16 cellular contexts compared by ENCODE assay signal in the genomic region with DNA sequence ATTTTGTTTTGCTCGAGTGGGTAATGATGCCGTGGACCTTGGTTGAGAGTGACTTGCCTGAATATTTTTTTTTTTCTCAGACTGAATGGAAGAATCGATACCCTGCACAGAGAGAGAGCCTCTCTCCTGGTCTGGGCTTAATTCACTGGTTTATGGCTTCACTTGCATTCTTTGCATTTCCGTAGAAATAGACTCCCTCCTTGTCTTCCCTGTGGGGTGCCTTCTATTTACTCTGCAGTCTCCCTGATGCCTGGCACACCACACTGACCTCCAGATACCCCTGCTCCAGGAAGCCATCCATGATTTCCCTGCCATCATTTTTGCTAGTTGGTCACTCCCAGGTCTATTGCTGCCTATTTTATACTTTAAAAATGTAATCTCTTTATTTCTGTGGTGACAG.
A peak's percentile ranks its signal among the peaks of the same experiment; 100 is the strongest.
DNase-seq lines count a peak whose midpoint lies in the region; ATAC-seq and TF ChIP-seq lines count a peak whose summit lies in the region.
"Had no signal": no experiment of that assay in that cellular context is flagged by ENCODE, and none has a peak within 500 bp of the region (broad histone marks: within the 10 kb centered on the region; RNA-seq: fewer than 3 reads in every experiment).

No MANE protein-coding gene starts in this region.

- H3K27me3 ChIP-seq in GM23338 (ENCODE audit: insufficient read depth) (no peaks in the 10 kb centered on the region), BE2C (no peaks in the 10 kb centered on the region)

- no peaks in the 10 kb centered on the region; the same call in 2 of the 3 replicates for H3K9me3 Mint-ChIP-seq in GM23338
- H3K9me3 Mint-ChIP-seq in nephron progenitor cell = no peaks in the 10 kb centered on the region

- no peaks in the 10 kb centered on the region for H3K9me2 ChIP-seq in GM23338 (ENCODE audit: insufficient read depth)

- H3K4me1 ChIP-seq in GM23338 (ENCODE audit: insufficient read depth) = peaks cover 19% of the 10 kb centered on the region
- no peaks in the 10 kb centered on the region for H3K4me1 ChIP-seq in BE2C
- H3K4me1 ChIP-seq: HAP-1 had no signal

- H3K4me2 ChIP-seq in GM23338 = peak overlapping the region; percentile 25; the same call in 1 of the 2 replicates

- TF ChIP-seq CTCF in GM23338 (conservative IDR thresholded peaks at IDR 0.05; ENCODE audit: low read depth in 2 of 2) = no peak
- TF ChIP-seq CTCF in nephron progenitor cell (IDR thresholded peaks at IDR 0.05) = no peak
- no peak for TF ChIP-seq CTCF in BE2C (IDR thresholded peaks at IDR 0.05; ENCODE audit: low read depth, low read length)

- H3K4me1 Mint-ChIP-seq in GM23338 (peaks cover 21% of the 10 kb centered on the region), nephron progenitor cell (peaks cover 26% of the 10 kb centered on the region)

- no peak for TF ChIP-seq RAD21 in Ishikawa (IDR thresholded peaks at IDR 0.05; ENCODE audit: low read depth)

- DNase-seq in GM23338 (ENCODE audit: low spot score) (peak; percentile 57), astrocyte of the hippocampus (ENCODE audit: low read depth, low spot score) (peak; percentile 8), nephron progenitor cell (no peak), BE2C (no peak), GOT3 (lab: John Stamatoyannopoulos, UW) (no peak)
- DNase-seq: ACHN; AML-193; Caco-2; CD4-positive, CD25-positive, alpha-beta regulatory T cell; NCI-H2081 treated with DMSO at 0.1 percent for 48 hours; NCI-H226; NCI-H524 treated with DMSO at 0.1 percent for 48 hours; SHP77 treated with DMSO at 0.1 percent for 48 hours had no signal

- no peaks in the 10 kb centered on the region for H3K9me3 ChIP-seq in BE2C
- H3K9me3 ChIP-seq: Caco-2, HAP-1 had no signal

- H3K36me3 ChIP-seq in GM23338 (ENCODE audit: insufficient read depth) (no peaks in the 10 kb centered on the region), BE2C (no peaks in the 10 kb centered on the region)
- H3K36me3 ChIP-seq: HAP-1 had no signal

- H2AFZ ChIP-seq in GM23338 = no peak overlapping the region

- H3K27ac Mint-ChIP-seq in GM23338 (peak overlapping the region; percentile 35; the same call in 1 of the 2 replicates), nephron progenitor cell (peak overlapping the region; percentile 89)
- H3K27ac Mint-ChIP-seq: CD4-positive, CD25-positive, alpha-beta regulatory T cell had no signal

- no peak overlapping the region for H3K27ac ChIP-seq in GM23338 (ENCODE audit: low read depth)

- no peaks in the 10 kb centered on the region for H4K20me1 ChIP-seq in GM23338 (replicated peaks; ENCODE audit: insufficient read depth)

- H3K4me3 ChIP-seq in GM23338 (no peak overlapping the region), BE2C (ENCODE audit: low read depth, low read length) (no peak overlapping the region)
- H3K4me3 ChIP-seq: HAP-1 had no signal

- no peaks in the 10 kb centered on the region for H3F3A ChIP-seq in GM23338 (replicated peaks; ENCODE audit: low read depth)

- H3K79me2 ChIP-seq in GM23338 (replicated peaks; ENCODE audit: insufficient read depth) = no peaks in the 10 kb centered on the region

- TF ChIP-seq EP300 in Ishikawa (IDR thresholded peaks at IDR 0.05; ENCODE audit: borderline replicate concordance) = no peak

- H3K4me3 Mint-ChIP-seq in GM23338 (peak overlapping the region; percentile 37; the same call in 1 of the 3 replicates), nephron progenitor cell (no peak overlapping the region)
- H3K4me3 Mint-ChIP-seq: CD4-positive, CD25-positive, alpha-beta regulatory T cell had no signal

- H3K36me3 Mint-ChIP-seq in GM23338 (ENCODE audit: low read depth) = no peaks in the 10 kb centered on the region
- no peaks in the 10 kb centered on the region for H3K36me3 Mint-ChIP-seq in nephron progenitor cell (ENCODE audit: low read depth)

- peak; percentile 76 for ATAC-seq in GM23338
- ATAC-seq in GM19452 (IDR thresholded peaks at IDR 0.05; ENCODE audit: unreplicated experiment) = no peak

- H3K27me3 Mint-ChIP-seq in GM23338 (ENCODE audit: insufficient read depth, low read depth, poor library complexity) = peaks cover 12% of the 10 kb centered on the region
- peaks cover 12% of the 10 kb centered on the region for H3K27me3 Mint-ChIP-seq in nephron progenitor cell (ENCODE audit: low read depth, poor library complexity)
- H3K27me3 Mint-ChIP-seq: CD4-positive, CD25-positive, alpha-beta regulatory T cell had no signal

TF ChIP-seq in GM23338, 12 proteins besides CTCF, POLR2A, EP300 and RAD21 (continues in another document):
- TF ChIP-seq, protein P1, sequence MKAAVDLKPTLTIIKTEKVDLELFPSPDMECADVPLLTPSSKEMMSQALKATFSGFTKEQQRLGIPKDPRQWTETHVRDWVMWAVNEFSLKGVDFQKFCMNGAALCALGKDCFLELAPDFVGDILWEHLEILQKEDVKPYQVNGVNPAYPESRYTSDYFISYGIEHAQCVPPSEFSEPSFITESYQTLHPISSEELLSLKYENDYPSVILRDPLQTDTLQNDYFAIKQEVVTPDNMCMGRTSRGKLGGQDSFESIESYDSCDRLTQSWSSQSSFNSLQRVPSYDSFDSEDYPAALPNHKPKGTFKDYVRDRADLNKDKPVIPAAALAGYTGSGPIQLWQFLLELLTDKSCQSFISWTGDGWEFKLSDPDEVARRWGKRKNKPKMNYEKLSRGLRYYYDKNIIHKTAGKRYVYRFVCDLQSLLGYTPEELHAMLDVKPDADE (IDR thresholded peaks at IDR 0.05) = no peak
- TF ChIP-seq EZH2 (IDR thresholded peaks at IDR 0.05; ENCODE audit: low read depth, unreplicated experiment) = no peak
- TF ChIP-seq POLR2AphosphoS5 (IDR thresholded peaks at IDR 0.05; ENCODE audit: low read depth) = no peak
- TF ChIP-seq, protein P2, sequence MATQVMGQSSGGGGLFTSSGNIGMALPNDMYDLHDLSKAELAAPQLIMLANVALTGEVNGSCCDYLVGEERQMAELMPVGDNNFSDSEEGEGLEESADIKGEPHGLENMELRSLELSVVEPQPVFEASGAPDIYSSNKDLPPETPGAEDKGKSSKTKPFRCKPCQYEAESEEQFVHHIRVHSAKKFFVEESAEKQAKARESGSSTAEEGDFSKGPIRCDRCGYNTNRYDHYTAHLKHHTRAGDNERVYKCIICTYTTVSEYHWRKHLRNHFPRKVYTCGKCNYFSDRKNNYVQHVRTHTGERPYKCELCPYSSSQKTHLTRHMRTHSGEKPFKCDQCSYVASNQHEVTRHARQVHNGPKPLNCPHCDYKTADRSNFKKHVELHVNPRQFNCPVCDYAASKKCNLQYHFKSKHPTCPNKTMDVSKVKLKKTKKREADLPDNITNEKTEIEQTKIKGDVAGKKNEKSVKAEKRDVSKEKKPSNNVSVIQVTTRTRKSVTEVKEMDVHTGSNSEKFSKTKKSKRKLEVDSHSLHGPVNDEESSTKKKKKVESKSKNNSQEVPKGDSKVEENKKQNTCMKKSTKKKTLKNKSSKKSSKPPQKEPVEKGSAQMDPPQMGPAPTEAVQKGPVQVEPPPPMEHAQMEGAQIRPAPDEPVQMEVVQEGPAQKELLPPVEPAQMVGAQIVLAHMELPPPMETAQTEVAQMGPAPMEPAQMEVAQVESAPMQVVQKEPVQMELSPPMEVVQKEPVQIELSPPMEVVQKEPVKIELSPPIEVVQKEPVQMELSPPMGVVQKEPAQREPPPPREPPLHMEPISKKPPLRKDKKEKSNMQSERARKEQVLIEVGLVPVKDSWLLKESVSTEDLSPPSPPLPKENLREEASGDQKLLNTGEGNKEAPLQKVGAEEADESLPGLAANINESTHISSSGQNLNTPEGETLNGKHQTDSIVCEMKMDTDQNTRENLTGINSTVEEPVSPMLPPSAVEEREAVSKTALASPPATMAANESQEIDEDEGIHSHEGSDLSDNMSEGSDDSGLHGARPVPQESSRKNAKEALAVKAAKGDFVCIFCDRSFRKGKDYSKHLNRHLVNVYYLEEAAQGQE (IDR thresholded peaks at IDR 0.05; ENCODE audit: unreplicated experiment) = no peak
- no peak for TF ChIP-seq ZNF114 (CRISPR knock-in tag; IDR thresholded peaks at IDR 0.05)

TF ChIP-seq in Ishikawa, 13 proteins besides CTCF, POLR2A, EP300 and RAD21:
- TF ChIP-seq, protein P3, sequence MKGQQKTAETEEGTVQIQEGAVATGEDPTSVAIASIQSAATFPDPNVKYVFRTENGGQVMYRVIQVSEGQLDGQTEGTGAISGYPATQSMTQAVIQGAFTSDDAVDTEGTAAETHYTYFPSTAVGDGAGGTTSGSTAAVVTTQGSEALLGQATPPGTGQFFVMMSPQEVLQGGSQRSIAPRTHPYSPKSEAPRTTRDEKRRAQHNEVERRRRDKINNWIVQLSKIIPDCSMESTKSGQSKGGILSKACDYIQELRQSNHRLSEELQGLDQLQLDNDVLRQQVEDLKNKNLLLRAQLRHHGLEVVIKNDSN (IDR thresholded peaks at IDR 0.05) = no peak
- TF ChIP-seq TEAD4 (IDR thresholded peaks at IDR 0.05) (0 out of 2 replicates have a peak, but pooled peaks have one; percentile 7), EGR1 (IDR thresholded peaks at IDR 0.05) (no peak), TCF12 (IDR thresholded peaks at IDR 0.05; ENCODE audit: low read depth) (no peak), ZBTB7A (IDR thresholded peaks at IDR 0.05; ENCODE audit: low read depth) (no peak), FOXM1 (IDR thresholded peaks at IDR 0.05; ENCODE audit: borderline replicate concordance, low read depth) (no peak), YY1 (IDR thresholded peaks at IDR 0.05; ENCODE audit: low read depth) (no peak), CEBPB (IDR thresholded peaks at IDR 0.05) (no peak)
- TF ChIP-seq, protein P4, sequence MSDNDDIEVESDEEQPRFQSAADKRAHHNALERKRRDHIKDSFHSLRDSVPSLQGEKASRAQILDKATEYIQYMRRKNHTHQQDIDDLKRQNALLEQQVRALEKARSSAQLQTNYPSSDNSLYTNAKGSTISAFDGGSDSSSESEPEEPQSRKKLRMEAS (IDR thresholded peaks at IDR 0.05) = no peak

Comparison
In these comparisons a context has a peak if more than half of its experiments do, and no peak if none do; other contexts are left out.
1. DNase-seq: peak in GM23338 (single experiment) and astrocyte of the hippocampus (single experiment); none in nephron progenitor cell (single experiment), BE2C (single experiment) and GOT3 (single experiment).